In the genomic region with DNA sequence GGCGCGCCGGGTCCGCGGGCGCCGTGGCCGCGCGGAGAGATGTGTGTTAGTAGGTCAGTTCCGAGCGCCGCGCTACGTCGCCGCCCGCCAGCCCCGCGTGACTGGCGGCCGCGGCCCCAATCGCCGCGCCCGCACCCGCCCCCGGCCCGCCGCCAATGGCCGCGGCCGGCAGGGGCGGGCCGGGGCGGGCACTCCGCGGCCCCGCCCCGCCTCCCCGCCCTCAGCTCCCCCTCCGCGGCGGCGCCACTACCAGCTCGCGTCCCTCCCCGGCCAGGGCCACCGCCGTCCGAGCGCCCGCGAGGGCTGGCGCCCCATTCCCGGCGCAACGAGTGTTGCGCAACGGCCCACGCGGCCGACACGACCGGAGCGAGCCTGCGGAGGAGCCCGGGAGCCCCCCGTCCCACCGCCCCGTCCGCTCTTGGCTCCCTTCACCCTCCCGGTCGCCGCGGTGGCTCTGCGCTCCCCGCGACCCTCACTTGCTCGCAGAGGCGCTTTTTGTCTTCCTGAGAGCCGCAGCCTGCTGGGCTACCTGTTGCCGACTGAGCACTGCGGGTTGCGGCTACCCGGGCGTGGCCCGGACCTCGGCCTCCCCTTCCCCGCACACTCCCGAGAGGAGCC, we compare ENCODE assay signal across 8 cellular contexts. TPM values are rescaled to one million over a fixed set of nuclear protein-coding genes. Genes with fewer than 3 reads are reported as not detected.
DNase-seq lines count a peak whose midpoint lies in the region; ATAC-seq and FAIRE-seq lines count a peak whose summit lies in the region.

A gene with protein sequence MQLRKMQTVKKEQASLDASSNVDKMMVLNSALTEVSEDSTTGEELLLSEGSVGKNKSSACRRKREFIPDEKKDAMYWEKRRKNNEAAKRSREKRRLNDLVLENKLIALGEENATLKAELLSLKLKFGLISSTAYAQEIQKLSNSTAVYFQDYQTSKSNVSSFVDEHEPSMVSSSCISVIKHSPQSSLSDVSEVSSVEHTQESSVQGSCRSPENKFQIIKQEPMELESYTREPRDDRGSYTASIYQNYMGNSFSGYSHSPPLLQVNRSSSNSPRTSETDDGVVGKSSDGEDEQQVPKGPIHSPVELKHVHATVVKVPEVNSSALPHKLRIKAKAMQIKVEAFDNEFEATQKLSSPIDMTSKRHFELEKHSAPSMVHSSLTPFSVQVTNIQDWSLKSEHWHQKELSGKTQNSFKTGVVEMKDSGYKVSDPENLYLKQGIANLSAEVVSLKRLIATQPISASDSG (minus strand): TSS at position 48 of the 618 bp plus-strand sequence. CDS start 13,098 bp downstream, outside the sequence.

- H3K9me3 Mint-ChIP-seq in effector memory CD8-positive, alpha-beta T cell = no peaks in the 10 kb centered on the region
- no peaks in the 10 kb centered on the region for H3K9me3 Mint-ChIP-seq in memory B cell

- peaks cover 16% of the 10 kb centered on the region for H3K36me3 Mint-ChIP-seq in effector memory CD8-positive, alpha-beta T cell (ENCODE audit: insufficient read depth)
- H3K36me3 Mint-ChIP-seq in memory B cell = peaks cover 4% of the 10 kb centered on the region

- DNase-seq in Ammon's horn (ENCODE audit: low spot score) (peak; percentile 90), GM19239 (ENCODE audit: insufficient read length, low spot score) (peak; percentile 88), NCI-H82 treated with DMSO at 0.1 percent for 48 hours (lab: John Stamatoyannopoulos, UW; ENCODE audit: unreplicated experiment) (peak; percentile 44), memory B cell (ENCODE audit: low spot score in 2 of 2) (peak; percentile 46 to 59)
- DNase-seq in effector memory CD8-positive, alpha-beta T cell = peak; percentile 47 to 65 (median 55)
- DNase-seq in stimulated activated CD8-positive, alpha-beta memory T cell treated with anti-CD3 and anti-CD28 coated beads, Interleukin-12 subunit alpha, Interleukin-12 subunit beta, amount 100 ng/mL, for 1 hour (ENCODE audit: low read depth) = peak; percentile 40

- FAIRE-seq in GM19239 (lab: Jason Lieb, UNC) = no peak

- POLR2A ChIA-PET in activated CD8-positive, alpha-beta memory T cell treated with anti-CD3 and anti-CD28 coated beads for 36 hours (lab: Charles Lee) = interaction anchor here (0.6 to 2.1 kb wide), 13 partner anchors 9 to 324 kb away, joined by 3 to 12 read pairs (median 3); partner anchors contain the start of gene AUH

- ATAC-seq in HG03439 (IDR thresholded peaks at IDR 0.05; ENCODE audit: unreplicated experiment) (peak; percentile 74), memory B cell (ENCODE audit: low read depth) (peak; percentile 80)
- ATAC-seq in effector memory CD8-positive, alpha-beta T cell (replicated peaks) = peak; percentile 80

- peaks cover 12 to 18% of the 10 kb centered on the region in 2 donors for H3K27me3 Mint-ChIP-seq in effector memory CD8-positive, alpha-beta T cell
- H3K27me3 Mint-ChIP-seq in memory B cell = peaks cover 16% of the 10 kb centered on the region

- CTCF ChIA-PET in activated CD8-positive, alpha-beta memory T cell treated with anti-CD3 and anti-CD28 coated beads for 36 hours (lab: Charles Lee) = interaction anchor here (0.8 to 1.8 kb wide), 6 partner anchors 14 to 509 kb away, joined by 3 to 5 read pairs (median 3); no protein-coding TSS in a partner anchor

- H3K27ac Mint-ChIP-seq in effector memory CD8-positive, alpha-beta T cell = peak within 1 kb of the TSS; percentile 88 to 97
- H3K27ac Mint-ChIP-seq in memory B cell = peak within 1 kb of the TSS; percentile 73

- H3K4me3 Mint-ChIP-seq in effector memory CD8-positive, alpha-beta T cell = peak within 1 kb of the TSS; percentile 95 to 98
- peak within 1 kb of the TSS; percentile 88 for H3K4me3 Mint-ChIP-seq in memory B cell

- H3K4me1 Mint-ChIP-seq in effector memory CD8-positive, alpha-beta T cell (ENCODE audit: low read depth in 2 of 2) = peaks cover 37 to 43% of the 10 kb centered on the region in 2 donors
- peaks cover 39% of the 10 kb centered on the region for H3K4me1 Mint-ChIP-seq in memory B cell

RNA-seq across cellular contexts. Expression of the gene that starts here (rescaled TPM):
- total RNA-seq in activated CD8-positive, alpha-beta memory T cell treated with anti-CD3 and anti-CD28 coated beads for 36 hours = 10 to 100 TPM; 70.1 to 72.4 TPM

Comparison
In these comparisons a context has a peak if more than half of its experiments do, and no peak if none do; other contexts are left out.
1. Peak in every context shown above with its lines: DNase-seq and ATAC-seq.
2. DNase-seq: peak in every context shown above with its lines; median percentile 90 in Ammon's horn; 88 in GM19239; 55 in effector memory CD8-positive, alpha-beta T cell; 52 in memory B cell; 44 in NCI-H82 treated with DMSO at 0.1 percent for 48 hours; 40 in stimulated activated CD8-positive, alpha-beta memory T cell treated with anti-CD3 and anti-CD28 coated beads, Interleukin-12 subunit alpha, Interleukin-12 subunit beta, amount 100 ng/mL, for 1 hour.